In genomic region chr9:114122152-114122615, GRCh38 we compare ENCODE assay signal across 1 cellular context.
TF ChIP-seq lines count a peak whose summit lies in the region.

No MANE protein-coding gene starts in this region.

TF ChIP-seq in HepG2, 621 proteins besides CTCF, POLR2A, EP300 and RAD21:
- TF ChIP-seq ZNF768 (CRISPR knock-in tag; IDR thresholded peaks at IDR 0.05) (peak; percentile 94), MBD4 (IDR thresholded peaks at IDR 0.05; ENCODE audit: borderline replicate concordance, low read length) (no peak), AHR (CRISPR knock-in tag; IDR thresholded peaks at IDR 0.05) (no peak), ZNF296 (CRISPR knock-in tag; conservative IDR thresholded peaks at IDR 0.05) (no peak), HES4 (CRISPR knock-in tag; IDR thresholded peaks at IDR 0.05; ENCODE audit: borderline replicate concordance) (0 out of 2 replicates have a peak, but pooled peaks have one; percentile 33), ZNF589 (CRISPR knock-in tag; conservative IDR thresholded peaks at IDR 0.05) (no peak)
